In the genomic region with DNA sequence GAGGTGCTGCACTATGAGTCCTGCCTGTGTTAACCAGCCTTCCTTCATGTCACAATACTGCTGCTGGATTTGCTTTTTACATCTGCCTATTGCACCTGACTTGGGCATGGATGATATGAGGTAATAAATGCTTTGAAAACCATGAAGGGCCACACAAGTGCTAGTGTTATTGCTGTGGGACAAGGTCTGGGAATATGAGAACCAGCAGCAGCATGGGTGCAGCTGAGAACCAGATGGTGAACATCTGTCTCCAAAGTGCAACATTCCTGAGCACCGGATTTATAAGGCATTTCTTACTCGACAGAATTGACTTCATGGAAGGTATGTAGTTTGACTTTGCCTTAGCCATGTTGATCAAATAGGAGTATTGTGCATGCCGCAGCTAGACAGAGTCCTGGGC, we compare ENCODE assay signal across 2 cellular contexts.
TF ChIP-seq lines count a peak whose summit lies in the region.

No MANE protein-coding gene starts in this region.

TF ChIP-seq in IMR-90, 13 proteins besides CTCF, POLR2A, EP300 and RAD21:
- TF ChIP-seq RFX5 (IDR thresholded peaks at IDR 0.05; ENCODE audit: low read depth, low read length) (no peak), FOS (IDR thresholded peaks at IDR 0.05; ENCODE audit: low read depth, low read length) (no peak), CHD1 (IDR thresholded peaks at IDR 0.05; ENCODE audit: low read depth, low read length) (no peak), MAZ (IDR thresholded peaks at IDR 0.05; ENCODE audit: borderline replicate concordance, low read depth, low read length) (no peak), NFE2L2 (IDR thresholded peaks at IDR 0.05; ENCODE audit: low read depth, low read length) (no peak), MXI1 (IDR thresholded peaks at IDR 0.05; ENCODE audit: borderline replicate concordance, low read depth, low read length) (no peak), MAFK (IDR thresholded peaks at IDR 0.05; ENCODE audit: low read depth, low read length) (no peak), SMC3 (IDR thresholded peaks at IDR 0.05; ENCODE audit: low read depth, low read length) (no peak), RCOR1 (IDR thresholded peaks at IDR 0.05; ENCODE audit: insufficient replicate concordance, low read length) (no peak), CEBPB (IDR thresholded peaks at IDR 0.05; ENCODE audit: low read depth, low read length) (no peak), BHLHE40 (IDR thresholded peaks at IDR 0.05; ENCODE audit: low read depth, low read length) (no peak)
- TF ChIP-seq, protein P1, sequence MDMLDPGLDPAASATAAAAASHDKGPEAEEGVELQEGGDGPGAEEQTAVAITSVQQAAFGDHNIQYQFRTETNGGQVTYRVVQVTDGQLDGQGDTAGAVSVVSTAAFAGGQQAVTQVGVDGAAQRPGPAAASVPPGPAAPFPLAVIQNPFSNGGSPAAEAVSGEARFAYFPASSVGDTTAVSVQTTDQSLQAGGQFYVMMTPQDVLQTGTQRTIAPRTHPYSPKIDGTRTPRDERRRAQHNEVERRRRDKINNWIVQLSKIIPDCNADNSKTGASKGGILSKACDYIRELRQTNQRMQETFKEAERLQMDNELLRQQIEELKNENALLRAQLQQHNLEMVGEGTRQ (IDR thresholded peaks at IDR 0.05; ENCODE audit: low read depth, low read length) = no peak
- TF ChIP-seq, protein P2, sequence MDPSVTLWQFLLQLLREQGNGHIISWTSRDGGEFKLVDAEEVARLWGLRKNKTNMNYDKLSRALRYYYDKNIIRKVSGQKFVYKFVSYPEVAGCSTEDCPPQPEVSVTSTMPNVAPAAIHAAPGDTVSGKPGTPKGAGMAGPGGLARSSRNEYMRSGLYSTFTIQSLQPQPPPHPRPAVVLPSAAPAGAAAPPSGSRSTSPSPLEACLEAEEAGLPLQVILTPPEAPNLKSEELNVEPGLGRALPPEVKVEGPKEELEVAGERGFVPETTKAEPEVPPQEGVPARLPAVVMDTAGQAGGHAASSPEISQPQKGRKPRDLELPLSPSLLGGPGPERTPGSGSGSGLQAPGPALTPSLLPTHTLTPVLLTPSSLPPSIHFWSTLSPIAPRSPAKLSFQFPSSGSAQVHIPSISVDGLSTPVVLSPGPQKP (IDR thresholded peaks at IDR 0.05; ENCODE audit: borderline replicate concordance, low read depth, low read length) = no peak

TF ChIP-seq in GM23338, 12 proteins besides CTCF, POLR2A, EP300 and RAD21:
- no peak for TF ChIP-seq ZNF331 (CRISPR knock-in tag; IDR thresholded peaks at IDR 0.05; ENCODE audit: low read depth)
- TF ChIP-seq, protein P3, sequence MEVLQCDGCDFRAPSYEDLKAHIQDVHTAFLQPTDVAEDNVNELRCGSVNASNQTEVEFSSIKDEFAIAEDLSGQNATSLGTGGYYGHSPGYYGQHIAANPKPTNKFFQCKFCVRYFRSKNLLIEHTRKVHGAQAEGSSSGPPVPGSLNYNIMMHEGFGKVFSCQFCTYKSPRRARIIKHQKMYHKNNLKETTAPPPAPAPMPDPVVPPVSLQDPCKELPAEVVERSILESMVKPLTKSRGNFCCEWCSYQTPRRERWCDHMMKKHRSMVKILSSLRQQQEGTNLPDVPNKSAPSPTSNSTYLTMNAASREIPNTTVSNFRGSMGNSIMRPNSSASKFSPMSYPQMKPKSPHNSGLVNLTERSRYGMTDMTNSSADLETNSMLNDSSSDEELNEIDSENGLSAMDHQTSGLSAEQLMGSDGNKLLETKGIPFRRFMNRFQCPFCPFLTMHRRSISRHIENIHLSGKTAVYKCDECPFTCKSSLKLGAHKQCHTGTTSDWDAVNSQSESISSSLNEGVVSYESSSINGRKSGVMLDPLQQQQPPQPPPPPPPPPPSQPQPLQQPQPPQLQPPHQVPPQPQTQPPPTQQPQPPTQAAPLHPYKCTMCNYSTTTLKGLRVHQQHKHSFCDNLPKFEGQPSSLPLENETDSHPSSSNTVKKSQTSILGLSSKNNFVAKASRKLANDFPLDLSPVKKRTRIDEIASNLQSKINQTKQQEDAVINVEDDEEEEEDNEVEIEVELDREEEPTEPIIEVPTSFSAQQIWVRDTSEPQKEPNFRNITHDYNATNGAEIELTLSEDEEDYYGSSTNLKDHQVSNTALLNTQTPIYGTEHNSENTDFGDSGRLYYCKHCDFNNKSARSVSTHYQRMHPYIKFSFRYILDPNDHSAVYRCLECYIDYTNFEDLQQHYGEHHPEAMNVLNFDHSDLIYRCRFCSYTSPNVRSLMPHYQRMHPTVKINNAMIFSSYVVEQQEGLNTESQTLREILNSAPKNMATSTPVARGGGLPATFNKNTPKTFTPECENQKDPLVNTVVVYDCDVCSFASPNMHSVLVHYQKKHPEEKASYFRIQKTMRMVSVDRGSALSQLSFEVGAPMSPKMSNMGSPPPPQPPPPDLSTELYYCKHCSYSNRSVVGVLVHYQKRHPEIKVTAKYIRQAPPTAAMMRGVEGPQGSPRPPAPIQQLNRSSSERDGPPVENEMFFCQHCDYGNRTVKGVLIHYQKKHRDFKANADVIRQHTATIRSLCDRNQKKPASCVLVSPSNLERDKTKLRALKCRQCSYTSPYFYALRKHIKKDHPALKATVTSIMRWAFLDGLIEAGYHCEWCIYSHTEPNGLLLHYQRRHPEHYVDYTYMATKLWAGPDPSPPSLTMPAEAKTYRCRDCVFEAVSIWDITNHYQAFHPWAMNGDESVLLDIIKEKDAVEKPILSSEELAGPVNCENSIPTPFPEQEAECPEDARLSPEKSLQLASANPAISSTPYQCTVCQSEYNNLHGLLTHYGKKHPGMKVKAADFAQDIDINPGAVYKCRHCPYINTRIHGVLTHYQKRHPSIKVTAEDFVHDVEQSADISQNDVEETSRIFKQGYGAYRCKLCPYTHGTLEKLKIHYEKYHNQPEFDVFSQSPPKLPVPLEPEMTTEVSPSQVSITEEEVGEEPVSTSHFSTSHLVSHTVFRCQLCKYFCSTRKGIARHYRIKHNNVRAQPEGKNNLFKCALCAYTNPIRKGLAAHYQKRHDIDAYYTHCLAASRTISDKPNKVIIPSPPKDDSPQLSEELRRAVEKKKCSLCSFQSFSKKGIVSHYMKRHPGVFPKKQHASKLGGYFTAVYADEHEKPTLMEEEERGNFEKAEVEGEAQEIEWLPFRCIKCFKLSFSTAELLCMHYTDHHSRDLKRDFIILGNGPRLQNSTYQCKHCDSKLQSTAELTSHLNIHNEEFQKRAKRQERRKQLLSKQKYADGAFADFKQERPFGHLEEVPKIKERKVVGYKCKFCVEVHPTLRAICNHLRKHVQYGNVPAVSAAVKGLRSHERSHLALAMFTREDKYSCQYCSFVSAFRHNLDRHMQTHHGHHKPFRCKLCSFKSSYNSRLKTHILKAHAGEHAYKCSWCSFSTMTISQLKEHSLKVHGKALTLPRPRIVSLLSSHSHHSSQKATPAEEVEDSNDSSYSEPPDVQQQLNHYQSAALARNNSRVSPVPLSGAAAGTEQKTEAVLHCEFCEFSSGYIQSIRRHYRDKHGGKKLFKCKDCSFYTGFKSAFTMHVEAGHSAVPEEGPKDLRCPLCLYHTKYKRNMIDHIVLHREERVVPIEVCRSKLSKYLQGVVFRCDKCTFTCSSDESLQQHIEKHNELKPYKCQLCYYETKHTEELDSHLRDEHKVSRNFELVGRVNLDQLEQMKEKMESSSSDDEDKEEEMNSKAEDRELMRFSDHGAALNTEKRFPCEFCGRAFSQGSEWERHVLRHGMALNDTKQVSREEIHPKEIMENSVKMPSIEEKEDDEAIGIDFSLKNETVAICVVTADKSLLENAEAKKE (CRISPR knock-in tag; IDR thresholded peaks at IDR 0.05) = no peak
